Comparison of ENCODE assay signal across 14 cellular contexts in the genomic region with DNA sequence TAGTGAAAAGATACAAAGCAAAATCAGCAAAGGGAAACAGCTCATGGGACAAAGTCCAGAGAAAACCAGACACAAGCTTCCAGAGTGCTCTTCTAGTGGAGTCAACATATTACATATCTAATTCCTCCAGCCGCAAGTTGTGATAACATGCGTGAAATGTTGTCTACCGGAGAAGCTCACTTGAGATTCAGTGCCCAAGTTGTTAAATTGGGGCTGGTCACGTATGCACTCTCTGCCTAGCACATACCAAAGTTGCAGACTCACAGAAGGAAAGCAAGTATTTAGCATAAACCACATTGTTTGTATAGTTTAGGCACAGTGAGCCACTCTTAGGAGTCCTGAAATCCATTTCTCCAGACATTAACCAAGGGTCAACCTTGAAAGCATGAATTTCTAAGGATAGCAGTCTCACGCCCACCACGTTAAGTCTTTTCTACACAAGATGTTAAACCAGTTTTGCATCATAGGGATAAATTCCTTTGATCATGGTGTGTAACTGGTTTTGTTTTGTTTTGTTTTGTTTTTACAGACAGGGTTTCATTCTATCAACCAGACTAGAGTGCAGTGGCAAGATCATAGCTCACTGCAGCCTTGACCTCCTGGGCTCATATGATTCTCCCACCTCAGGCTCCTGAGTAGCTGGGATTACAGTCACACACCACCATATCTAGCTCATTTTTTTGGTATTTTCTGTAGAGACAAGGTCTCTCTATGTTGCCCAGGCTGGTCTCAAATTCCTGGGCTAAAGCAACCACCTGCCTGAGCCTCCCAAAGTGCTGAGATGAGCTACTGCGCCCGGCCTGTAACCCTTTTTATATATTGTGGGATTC. TPM values are rescaled to one million over a fixed set of nuclear protein-coding genes. Genes with fewer than 3 reads are reported as not detected.
DNase-seq lines count a peak whose midpoint lies in the region; ATAC-seq, FAIRE-seq and TF ChIP-seq lines count a peak whose summit lies in the region.
"Had no signal": no experiment of that assay in that cellular context is flagged by ENCODE, and none has a peak within 500 bp of the region (broad histone marks: within the 10 kb centered on the region; RNA-seq: fewer than 3 reads in every experiment).

No MANE protein-coding gene starts in this region.

- SMC1A ChIA-PET in GM12878 (lab: Charles Lee; ENCODE audit: uncharacterized antibody, unreplicated experiment): interaction anchor here (0.8 to 1.6 kb wide), 6 partner anchors 8 to 101 kb away, joined by 3 to 7 read pairs (median 3); no protein-coding TSS in a partner anchor

- ATAC-seq in GM12878: peak; percentile 40
- ATAC-seq: activated naive CD4-positive, alpha-beta T cell treated with anti-CD3 and anti-CD28 coated beads, Interleukin-2, amount 50 U/mL, for 72 hours had no signal

- TF ChIP-seq POLR2A in GM12878 (IDR thresholded peaks at IDR 0.05; ENCODE audit: low read depth, low read length): no peak

- no TSS peak for BruUV-seq in GM12878 (replicated peaks; lab: Mats Ljungman, UMichigan)

- H3K79me2 ChIP-seq in GM12878 (ENCODE audit: control insufficient read depth, insufficient read depth, low read length): no peaks in the 10 kb centered on the region

- FAIRE-seq in GM12878 (lab: Jason Lieb, UNC): peak; percentile 7
- FAIRE-seq: GM18507 had no signal

- H3K4me3 ChIP-seq in AG04449 (ENCODE audit: low read depth, low read length) (no peak overlapping the region), GM12878 (no peak overlapping the region)

- H3K9me3 ChIP-seq in GM12878 (replicated peaks; ENCODE audit: control insufficient read depth, insufficient read depth, low read length): no peaks in the 10 kb centered on the region

- in situ Hi-C loops in GM12878 (cut with MboI): no loop called here

- no peaks in the 10 kb centered on the region for H3K36me3 ChIP-seq in GM12878 (ENCODE audit: control insufficient read depth in 2 of 2, insufficient read depth in 2 of 2, low read length in 1 of 2)

- H4K20me1 ChIP-seq in GM12878 (ENCODE audit: control insufficient read depth, insufficient read depth): no peaks in the 10 kb centered on the region

- no peak overlapping the region for H2AFZ ChIP-seq in GM12878 (ENCODE audit: control insufficient read depth, low read depth, low read length)

- POLR2A ChIA-PET in AG04449 (lab: Yijun Ruan, JAX): no interaction called here
- POLR2A ChIA-PET in GM12878 (lab: Charles Lee): interaction anchor here (1.1 kb wide), 1 partner anchor 38 kb away, joined by 3 read pairs; no protein-coding TSS in a partner anchor

- no peaks in the 10 kb centered on the region for H3K27me3 ChIP-seq in GM12878 (replicated peaks in 1 of 2; ENCODE audit: control insufficient read depth in 2 of 2, insufficient read depth in 2 of 2, low read length in 1 of 2)

- RAD21 ChIA-PET in GM12878 (lab: Charles Lee; ENCODE audit: unreplicated experiment): interaction anchor here (1.0 kb wide), 1 partner anchor 130 kb away, joined by 3 read pairs; no protein-coding TSS in a partner anchor

- no peak overlapping the region for H3K9ac ChIP-seq in GM12878 (ENCODE audit: control insufficient read depth, insufficient read depth, low read length)

- TF ChIP-seq CTCF in AG04449 (IDR thresholded peaks at IDR 0.05; ENCODE audit: insufficient read depth, low read length, missing control alignments) (no peak), GM12878 (IDR thresholded peaks at IDR 0.05 in 2 of 3, conservative IDR thresholded peaks at IDR 0.05 in 1 of 3; ENCODE audit: control insufficient read depth in 2 of 3, extremely low read depth in 1 of 3, insufficient read depth in 1 of 3, low read depth in 3 of 3, low read length in 3 of 3) (no peak)

- TF ChIP-seq RAD21 in GM12878 (IDR thresholded peaks at IDR 0.05; ENCODE audit: insufficient read depth, low read depth, low read length): no peak

- H3K4me1 ChIP-seq in GM12878 (ENCODE audit: control insufficient read depth, insufficient read depth, low read length): 0 out of 2 replicates have a peak, but pooled peaks cover 5% of the 10 kb centered on the region

- WGBS in GM12878 (ENCODE audit: insufficient coverage, insufficient replicate concordance, low lambda C conversion rate, missing lambda C conversion rate): 84% methylated on average over 8 of the region's 8 CpGs

- peak overlapping the region; percentile 30; the same call in 1 of the 2 replicates for H3K4me2 ChIP-seq in GM12878 (ENCODE audit: control insufficient read depth, insufficient read depth)

- CTCF ChIA-PET in AG04449 (lab: Yijun Ruan, JAX) (interaction anchor here (0.7 to 1.6 kb wide), 5 partner anchors 9 to 131 kb away, joined by 3 to 4 read pairs (median 3); no protein-coding TSS in a partner anchor), GM12878 (lab: Yijun Ruan, JAX) (interaction anchor here (0.6 to 1.9 kb wide), 5 partner anchors 9 to 130 kb away, joined by 3 to 10 read pairs (median 3); no protein-coding TSS in a partner anchor)

- no peak overlapping the region for H3K27ac ChIP-seq in GM12878 (ENCODE audit: control insufficient read depth, insufficient read depth)

- peak; percentile 69 for DNase-seq in AG04449 (ENCODE audit: low read depth, low spot score)
- peak; percentile 15 for DNase-seq in HS-5 (ENCODE audit: low read depth)
- DNase-seq in GM12878 (ENCODE audit: low read depth, low spot score): no peak
- peak; percentile 74 for DNase-seq in kidney glomerular epithelial cell (lab: John Stamatoyannopoulos, UW)
- no peak for DNase-seq in activated naive CD4-positive, alpha-beta T cell treated with Interleukin-2 at 50 U/mL for 16 hours
- no peak for DNase-seq in hypothalamus (lab: John Stamatoyannopoulos, UW)
- DNase-seq in SW 1271 (lab: John Stamatoyannopoulos, UW): no peak
- no peak for DNase-seq in globus pallidus (ENCODE audit: low spot score)
- DNase-seq: DND-41; effector CD4-positive, alpha-beta T cell; Kasumi-1; naive B cell had no signal

- intact Hi-C loops in GM12878 (cut with micrococcal nuclease; ENCODE audit: unreplicated experiment): no loop called here

- no peak for TF ChIP-seq EP300 in GM12878 (IDR thresholded peaks at IDR 0.05; ENCODE audit: borderline replicate concordance in 1 of 2, control insufficient read depth in 1 of 2, low read depth in 2 of 2, low read length in 2 of 2)

TF ChIP-seq in GM12878, 131 proteins besides CTCF, POLR2A, EP300 and RAD21 (continues in another document):
- TF ChIP-seq RAD51 (IDR thresholded peaks at IDR 0.05) (no peak), MXI1 (IDR thresholded peaks at IDR 0.05; ENCODE audit: low read depth, low read length) (no peak), SMARCA5 (IDR thresholded peaks at IDR 0.05) (no peak), EGR1 (IDR thresholded peaks at IDR 0.05; ENCODE audit: borderline replicate concordance in 1 of 2, low read depth in 2 of 2, low read length in 2 of 2) (no peak), HCFC1 (IDR thresholded peaks at IDR 0.05; ENCODE audit: low read length) (no peak)
- TF ChIP-seq, protein P1, sequence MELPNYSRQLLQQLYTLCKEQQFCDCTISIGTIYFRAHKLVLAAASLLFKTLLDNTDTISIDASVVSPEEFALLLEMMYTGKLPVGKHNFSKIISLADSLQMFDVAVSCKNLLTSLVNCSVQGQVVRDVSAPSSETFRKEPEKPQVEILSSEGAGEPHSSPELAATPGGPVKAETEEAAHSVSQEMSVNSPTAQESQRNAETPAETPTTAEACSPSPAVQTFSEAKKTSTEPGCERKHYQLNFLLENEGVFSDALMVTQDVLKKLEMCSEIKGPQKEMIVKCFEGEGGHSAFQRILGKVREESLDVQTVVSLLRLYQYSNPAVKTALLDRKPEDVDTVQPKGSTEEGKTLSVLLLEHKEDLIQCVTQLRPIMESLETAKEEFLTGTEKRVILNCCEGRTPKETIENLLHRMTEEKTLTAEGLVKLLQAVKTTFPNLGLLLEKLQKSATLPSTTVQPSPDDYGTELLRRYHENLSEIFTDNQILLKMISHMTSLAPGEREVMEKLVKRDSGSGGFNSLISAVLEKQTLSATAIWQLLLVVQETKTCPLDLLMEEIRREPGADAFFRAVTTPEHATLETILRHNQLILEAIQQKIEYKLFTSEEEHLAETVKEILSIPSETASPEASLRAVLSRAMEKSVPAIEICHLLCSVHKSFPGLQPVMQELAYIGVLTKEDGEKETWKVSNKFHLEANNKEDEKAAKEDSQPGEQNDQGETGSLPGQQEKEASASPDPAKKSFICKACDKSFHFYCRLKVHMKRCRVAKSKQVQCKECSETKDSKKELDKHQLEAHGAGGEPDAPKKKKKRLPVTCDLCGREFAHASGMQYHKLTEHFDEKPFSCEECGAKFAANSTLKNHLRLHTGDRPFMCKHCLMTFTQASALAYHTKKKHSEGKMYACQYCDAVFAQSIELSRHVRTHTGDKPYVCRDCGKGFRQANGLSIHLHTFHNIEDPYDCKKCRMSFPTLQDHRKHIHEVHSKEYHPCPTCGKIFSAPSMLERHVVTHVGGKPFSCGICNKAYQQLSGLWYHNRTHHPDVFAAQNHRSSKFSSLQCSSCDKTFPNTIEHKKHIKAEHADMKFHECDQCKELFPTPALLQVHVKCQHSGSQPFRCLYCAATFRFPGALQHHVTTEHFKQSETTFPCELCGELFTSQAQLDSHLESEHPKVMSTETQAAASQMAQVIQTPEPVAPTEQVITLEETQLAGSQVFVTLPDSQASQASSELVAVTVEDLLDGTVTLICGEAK (IDR thresholded peaks at IDR 0.05; ENCODE audit: borderline replicate concordance): no peak

RNA-seq across cellular contexts. Expression of a gene that starts 39.5 kb away (rescaled TPM):
- 306 and 349 TPM in 2 replicates for total RNA-seq in GM12878 (2013; cell fraction: nucleolus; rRNA removed)
- total RNA-seq in GM12878 (2014; rRNA removed) (19.6 and 25.3 TPM in 2 replicates), GM12878 (2014; rRNA removed; fragmentation: Illumina TruSeq; extraction: Trizol) (18.2 and 19.0 TPM in 2 replicates), GM12878 (2021) (46.8 and 48.5 TPM in 2 replicates)
- polyA plus RNA-seq in GM12878 (2011; ENCODE audit: low read depth): 25.8 TPM
- polyA plus RNA-seq in GM12878 (2011; rRNA removed) (9.6 and 14.0 TPM in 2 replicates), GM12878 (2014; fragmentation: Illumina TruSeq; extraction: Trizol) (38.8 and 55.7 TPM in 2 replicates), GM12878 (2014; fragmentation: Nextera tagmentation; extraction: Ambion mirVana) (10 to 100 TPM in 1 of 2 experiments, 1 to 10 TPM in 1; 5.5 to 11.6 TPM), GM12878 (2014; rRNA removed) (23.0 and 23.2 TPM in 2 replicates), GM12878 (2016; fragmentation: Nextera tagmentation; extraction: Ambion mirVana) (10 to 100 TPM; 24.0 to 25.2 TPM)
- polyA plus RNA-seq in GM12878 (2011; cell fraction: cytosol; rRNA removed): 14.3 and 23.6 TPM in 2 replicates
- 37.0 and 54.4 TPM in 2 replicates for polyA plus RNA-seq in GM12878 (2011; cell fraction: nucleus; rRNA removed)
- 25.2 and 26.1 TPM in 2 replicates for polyA plus RNA-seq in GM12878 (2012)
- polyA minus RNA-seq in GM12878 (2011; rRNA and poly(A)+ RNA removed): 65.7 and 111 TPM in 2 replicates
- polyA minus RNA-seq in GM12878 (2011; cell fraction: cytosol; rRNA and poly(A)+ RNA removed): 26.5 and 45.7 TPM in 2 replicates
- polyA minus RNA-seq in GM12878 (2011; cell fraction: nucleus; rRNA and poly(A)+ RNA removed): 52.8 and 84.3 TPM in 2 replicates

Comparison
In these comparisons a context has a peak if more than half of its experiments do, and no peak if none do; other contexts are left out.
1. DNase-seq: peak in AG04449 (single experiment), HS-5 (single experiment) and kidney glomerular epithelial cell (single experiment); none in GM12878 (single experiment), activated naive CD4-positive, alpha-beta T cell treated with Interleukin-2 at 50 U/mL for 16 hours (single experiment), hypothalamus (0 of 51), SW 1271 (0 of 2) and globus pallidus (single experiment).